ENCODE assay signal across 22 cellular contexts in the genomic region with DNA sequence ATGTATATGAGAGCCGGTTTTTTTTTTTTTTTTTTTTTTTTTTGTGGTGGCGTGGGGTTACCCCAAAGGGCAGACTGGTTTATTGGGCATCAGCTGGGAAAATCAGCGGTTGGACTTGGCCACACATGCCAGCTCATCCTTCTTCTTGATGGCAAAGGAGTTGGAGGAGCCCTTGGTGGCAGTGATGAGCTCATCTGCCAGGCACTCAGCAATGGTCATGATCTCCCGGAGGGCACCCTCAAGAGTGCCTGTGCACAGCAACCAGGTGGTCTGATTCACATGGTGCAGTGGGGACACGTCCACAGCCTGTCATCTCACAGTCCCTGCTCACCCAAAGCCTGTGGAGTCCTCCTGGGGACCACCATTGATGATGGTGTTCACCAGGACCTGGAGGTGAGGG.
DNase-seq lines count a peak whose midpoint lies in the region; ATAC-seq, FAIRE-seq and TF ChIP-seq lines count a peak whose summit lies in the region.
"Had no signal": no experiment of that assay in that cellular context is flagged by ENCODE, and none has a peak within 500 bp of the region (broad histone marks: within the 10 kb centered on the region; RNA-seq: fewer than 3 reads in every experiment).

No MANE protein-coding gene starts in this region.

- TF ChIP-seq RAD21 in H1 (IDR thresholded peaks at IDR 0.05 in 1 of 2, conservative IDR thresholded peaks at IDR 0.05 in 1 of 2; ENCODE audit: low read depth in 2 of 2, low read length in 2 of 2) = no peak

- no peaks in the 10 kb centered on the region for H3K27me3 Mint-ChIP-seq in activated CD4-positive, alpha-beta memory T cell treated with anti-CD3 and anti-CD28 coated beads, Interleukin-2, amount 10 ng/mL, durations not matched to agents 7 days and 5 days
- H3K27me3 Mint-ChIP-seq: B cell, IgD-negative memory B cell had no signal

- H3K27ac ChIP-seq in H1 (ENCODE audit: low read depth, low read length) = no peak overlapping the region
- H3K27ac ChIP-seq in psoas muscle = no peak overlapping the region
- H3K27ac ChIP-seq: Peyer's patch, SJSA1 had no signal

- WGBS in H1 (ENCODE audit: extremely low coverage in 1 of 2, insufficient coverage in 1 of 2, insufficient read length in 1 of 2, insufficient replicate concordance in 2 of 2, low coverage in 1 of 2, low lambda C conversion rate in 2 of 2, missing lambda C conversion rate in 1 of 2), 2 experiments = 97% methylated on average over 3 of the region's 5 CpGs; no CpG with 5 or more reads in 1 of the 2 experiments
- WGBS in psoas muscle, 3 donors = 86 to 93% (median 91%) methylated on average over 5 of the region's 5 CpGs

- H3K4ac ChIP-seq in H1 (replicated peaks; ENCODE audit: insufficient read length, low read depth, low read length) = no peak overlapping the region

- DNase-seq in A172 (ENCODE audit: low spot score) = peak; percentile 58
- peak; percentile 30 for DNase-seq in HT1080 (ENCODE audit: low read depth)
- DNase-seq in H1 (ENCODE audit: low read depth in 1 of 2, low spot score in 2 of 2) = no peak
- DNase-seq in psoas muscle = no peak
- DNase-seq in amniotic stem cell (lab: John Stamatoyannopoulos, UW) = no peak
- DNase-seq in activated CD4-positive, alpha-beta memory T cell treated with anti-CD3 and anti-CD28 coated beads, Interleukin-2, amount 10 ng/mL, durations not matched to agents 7 days and 5 days = no peak
- DNase-seq in activated naive CD4-positive, alpha-beta T cell treated with anti-CD3 and anti-CD28 coated beads, Interleukin-2, amount 50 U/mL, for 16 hours = no peak
- DNase-seq: HCEC 1CT, MV-4-11, NCI-H1105 treated with DMSO at 0.1 percent for 48 hours, NCI-H2029 treated with DMSO at 0.1 percent for 48 hours, NCI-H345, NCI-H524, NCI-H82, Peyer's patch had no signal

- no peak overlapping the region for H2BK15ac ChIP-seq in H1 (ENCODE audit: low read length)

- H3K36me3 ChIP-seq in H1 (ENCODE audit: control insufficient read depth in 2 of 4, insufficient read depth in 4 of 4, low read length in 3 of 4) (peaks cover 0 to 7% (median 3%) of the 10 kb centered on the region in 4 experiments; a peak in 2 of 8 replicates), psoas muscle (ENCODE audit: insufficient read depth in 1 of 2, low read depth in 1 of 2) (no peaks in the 10 kb centered on the region)

- intact Hi-C loops in psoas muscle (cut with DNase I) = no loop called here

- CTCF ChIA-PET in H1 (lab: Charles Lee; ENCODE audit: partially characterized antibody) = interaction anchor here (0.6 to 7.9 kb wide), 9 partner anchors 9 to 819 kb away, joined by 3 to 56 read pairs (median 6); no protein-coding TSS in a partner anchor
- CTCF ChIA-PET in activated CD4-positive, alpha-beta memory T cell treated with anti-CD3 and anti-CD28 coated beads, Interleukin-2, amount 10 ng/mL, durations not matched to agents 7 days and 5 days (lab: Charles Lee) = no interaction called here

- H3K79me1 ChIP-seq in H1 (ENCODE audit: low read depth, low read length) = peaks cover 2% of the 10 kb centered on the region; the same call in 1 of the 2 replicates

- H3K14ac ChIP-seq in H1 (ENCODE audit: insufficient read length) = no peak overlapping the region

- no peak overlapping the region for H2AK5ac ChIP-seq in H1 (ENCODE audit: low read depth, low read length)

- H4K8ac ChIP-seq in H1 (ENCODE audit: extremely low read depth, insufficient read depth, low read length) = no peak overlapping the region

- H3K9me3 ChIP-seq in H1 (ENCODE audit: insufficient read depth in 2 of 2, low read depth in 1 of 2, low read length in 1 of 2) (no peaks in the 10 kb centered on the region), psoas muscle (no peaks in the 10 kb centered on the region)
- H3K9me3 ChIP-seq: Peyer's patch, SJSA1 had no signal

- H3K23ac ChIP-seq in H1 (ENCODE audit: insufficient read length) = no peak overlapping the region

- H2BK120ac ChIP-seq in H1 (replicated peaks; ENCODE audit: low read depth, low read length) = no peak overlapping the region

- TF ChIP-seq CTCF in H1 (IDR thresholded peaks at IDR 0.05; ENCODE audit: control extremely low read depth in 1 of 3, insufficient read depth in 1 of 3, low read depth in 1 of 3, low read length in 3 of 3) (no peak), psoas muscle (IDR thresholded peaks at IDR 0.05) (no peak)

- no peak overlapping the region for H2BK20ac ChIP-seq in H1 (ENCODE audit: low read length)

- peaks cover 2 to 25% (median 17%) of the 10 kb centered on the region in 4 experiments; a peak in 5 of 7 replicates for H3K4me1 ChIP-seq in H1 (replicated peaks in 1 of 4; ENCODE audit: control insufficient read depth in 3 of 4, insufficient read depth in 4 of 4, low read length in 3 of 4)
- H3K4me1 ChIP-seq in psoas muscle = peaks cover 26% of the 10 kb centered on the region

- ATAC-seq in psoas muscle (peak in 3 of 4 donors; percentile 21 to 29 (median 26)), GM18861 (IDR thresholded peaks at IDR 0.05; ENCODE audit: unreplicated experiment) (no peak)
- ATAC-seq: Right ventricle myocardium inferior had no signal

- no peak overlapping the region for H3K18ac ChIP-seq in H1 (ENCODE audit: extremely low read depth, low read length)

- H2BK12ac ChIP-seq in H1 (ENCODE audit: low read depth, low read length) = no peak overlapping the region; the same call in 1 of the 2 replicates

- peaks cover 77% of the 10 kb centered on the region for H3K36me3 Mint-ChIP-seq in activated CD4-positive, alpha-beta memory T cell treated with anti-CD3 and anti-CD28 coated beads, Interleukin-2, amount 10 ng/mL, durations not matched to agents 7 days and 5 days (ENCODE audit: low read depth)

- no peaks in the 10 kb centered on the region for H3K23me2 ChIP-seq in H1 (ENCODE audit: low read depth, low read length)

- H2AFZ ChIP-seq in H1 (ENCODE audit: low read length) = no peak overlapping the region

- H3K9me3 Mint-ChIP-seq in activated CD4-positive, alpha-beta memory T cell treated with anti-CD3 and anti-CD28 coated beads, Interleukin-2, amount 10 ng/mL, durations not matched to agents 7 days and 5 days = peaks cover 7% of the 10 kb centered on the region

- H3K4me2 ChIP-seq in H1 (ENCODE audit: insufficient read depth in 1 of 2, low read depth in 2 of 2, low read length in 2 of 2) = no peak overlapping the region

- H4K5ac ChIP-seq in H1 (ENCODE audit: insufficient read length, low read depth, low read length) = no peak overlapping the region

- no peak for FAIRE-seq in H1 (lab: Jason Lieb, UNC)
- FAIRE-seq: A204.1 had no signal

- no peak for TF ChIP-seq EP300 in H1 (IDR thresholded peaks at IDR 0.05; ENCODE audit: borderline replicate concordance in 1 of 2, low read depth in 2 of 2, low read length in 2 of 2)

- H3K4me3 ChIP-seq in H1 (ENCODE audit: extremely low read depth in 1 of 4, insufficient read depth in 2 of 4, low read depth in 3 of 4, low read length in 4 of 4) (no peak overlapping the region), psoas muscle (no peak overlapping the region)
- H3K4me3 ChIP-seq: Peyer's patch, SJSA1 had no signal

- H3K9ac ChIP-seq in H1 (replicated peaks in 1 of 4; ENCODE audit: extremely low read depth in 1 of 4, low read depth in 3 of 4, low read length in 3 of 4) = no peak overlapping the region

- POLR2A ChIA-PET in H1 (lab: Charles Lee; ENCODE audit: partially characterized antibody) = interaction anchor here (1.4 kb wide), 1 partner anchor 67 kb away, joined by 4 read pairs; no protein-coding TSS in a partner anchor
- POLR2A ChIA-PET in activated CD4-positive, alpha-beta memory T cell treated with anti-CD3 and anti-CD28 coated beads, Interleukin-2, amount 10 ng/mL, durations not matched to agents 7 days and 5 days (lab: Charles Lee) = no interaction called here

- no peak overlapping the region for H3K56ac ChIP-seq in H1 (replicated peaks; ENCODE audit: insufficient read length, low read depth, low read length)

- no peak overlapping the region for H3K4me3 Mint-ChIP-seq in activated CD4-positive, alpha-beta memory T cell treated with anti-CD3 and anti-CD28 coated beads, Interleukin-2, amount 10 ng/mL, durations not matched to agents 7 days and 5 days
- H3K4me3 Mint-ChIP-seq: B cell, CD14-positive monocyte had no signal

- peaks cover 25% of the 10 kb centered on the region for H3K4me1 Mint-ChIP-seq in activated CD4-positive, alpha-beta memory T cell treated with anti-CD3 and anti-CD28 coated beads, Interleukin-2, amount 10 ng/mL, durations not matched to agents 7 days and 5 days

- H4K91ac ChIP-seq in H1 (replicated peaks; ENCODE audit: insufficient read length, low read length) = no peak overlapping the region

- TF ChIP-seq POLR2A in H1 (IDR thresholded peaks at IDR 0.05; ENCODE audit: control extremely low read depth in 1 of 2, low read depth in 2 of 2, low read length in 2 of 2) = no peak

- H3K27me3 ChIP-seq in H1 (replicated peaks in 1 of 4; ENCODE audit: control insufficient read depth in 3 of 4, extremely low read depth in 1 of 4, insufficient read depth in 3 of 4, low read length in 3 of 4) (no peaks in the 10 kb centered on the region), psoas muscle (ENCODE audit: insufficient read depth in 3 of 3, low read length in 2 of 3) (no peaks in the 10 kb centered on the region)
- H3K27me3 ChIP-seq: Peyer's patch, SJSA1 had no signal

- peaks cover 0 to 2% of the 10 kb centered on the region in 2 experiments for H4K20me1 ChIP-seq in H1 (replicated peaks in 1 of 2; ENCODE audit: control insufficient read depth in 1 of 2, insufficient read depth in 2 of 2, low read length in 2 of 2)

- no peak overlapping the region for H3K27ac Mint-ChIP-seq in activated CD4-positive, alpha-beta memory T cell treated with anti-CD3 and anti-CD28 coated beads, Interleukin-2, amount 10 ng/mL, durations not matched to agents 7 days and 5 days
- H3K27ac Mint-ChIP-seq: B cell, CD14-positive monocyte, IgD-negative memory B cell had no signal

- H2BK5ac ChIP-seq in H1 (ENCODE audit: low read depth, low read length) = peak overlapping the region; percentile 16; the same call in 1 of the 2 replicates

- H3K79me2 ChIP-seq in H1 (ENCODE audit: control insufficient read depth in 1 of 2, insufficient read depth in 2 of 2, low read length in 2 of 2) = peaks cover 6 to 86% of the 10 kb centered on the region in 2 experiments

TF ChIP-seq in H1, 55 proteins besides CTCF, POLR2A, EP300 and RAD21:
- TF ChIP-seq JUND (IDR thresholded peaks at IDR 0.05; ENCODE audit: low read length) (no peak), SP1 (IDR thresholded peaks at IDR 0.05; ENCODE audit: low read depth, low read length) (no peak), TAF1 (IDR thresholded peaks at IDR 0.05; ENCODE audit: low read depth, low read length) (no peak), TCF12 (IDR thresholded peaks at IDR 0.05; ENCODE audit: low read depth, low read length) (no peak), BCL11A (IDR thresholded peaks at IDR 0.05; ENCODE audit: low read depth in 2 of 2, low read length in 2 of 2) (no peak), SRF (IDR thresholded peaks at IDR 0.05; ENCODE audit: low read depth, low read length) (no peak), CEBPB (IDR thresholded peaks at IDR 0.05; ENCODE audit: low read depth, low read length) (no peak)
- TF ChIP-seq, protein P1, sequence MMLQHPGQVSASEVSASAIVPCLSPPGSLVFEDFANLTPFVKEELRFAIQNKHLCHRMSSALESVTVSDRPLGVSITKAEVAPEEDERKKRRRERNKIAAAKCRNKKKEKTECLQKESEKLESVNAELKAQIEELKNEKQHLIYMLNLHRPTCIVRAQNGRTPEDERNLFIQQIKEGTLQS (IDR thresholded peaks at IDR 0.05; ENCODE audit: insufficient read depth, low read depth, low read length) = no peak

Comparison
In these comparisons a context has a peak if more than half of its experiments do, and no peak if none do; other contexts are left out.
1. DNase-seq: peak in A172 (single experiment) and HT1080 (single experiment); none in H1 (0 of 2), psoas muscle (0 of 2), amniotic stem cell (single experiment), activated CD4-positive, alpha-beta memory T cell treated with anti-CD3 and anti-CD28 coated beads, Interleukin-2, amount 10 ng/mL, durations not matched to agents 7 days and 5 days (single experiment) and activated naive CD4-positive, alpha-beta T cell treated with anti-CD3 and anti-CD28 coated beads, Interleukin-2, amount 50 U/mL, for 16 hours (single experiment).